Comparison of ENCODE assay signal across 7 cellular contexts in the genomic region with DNA sequence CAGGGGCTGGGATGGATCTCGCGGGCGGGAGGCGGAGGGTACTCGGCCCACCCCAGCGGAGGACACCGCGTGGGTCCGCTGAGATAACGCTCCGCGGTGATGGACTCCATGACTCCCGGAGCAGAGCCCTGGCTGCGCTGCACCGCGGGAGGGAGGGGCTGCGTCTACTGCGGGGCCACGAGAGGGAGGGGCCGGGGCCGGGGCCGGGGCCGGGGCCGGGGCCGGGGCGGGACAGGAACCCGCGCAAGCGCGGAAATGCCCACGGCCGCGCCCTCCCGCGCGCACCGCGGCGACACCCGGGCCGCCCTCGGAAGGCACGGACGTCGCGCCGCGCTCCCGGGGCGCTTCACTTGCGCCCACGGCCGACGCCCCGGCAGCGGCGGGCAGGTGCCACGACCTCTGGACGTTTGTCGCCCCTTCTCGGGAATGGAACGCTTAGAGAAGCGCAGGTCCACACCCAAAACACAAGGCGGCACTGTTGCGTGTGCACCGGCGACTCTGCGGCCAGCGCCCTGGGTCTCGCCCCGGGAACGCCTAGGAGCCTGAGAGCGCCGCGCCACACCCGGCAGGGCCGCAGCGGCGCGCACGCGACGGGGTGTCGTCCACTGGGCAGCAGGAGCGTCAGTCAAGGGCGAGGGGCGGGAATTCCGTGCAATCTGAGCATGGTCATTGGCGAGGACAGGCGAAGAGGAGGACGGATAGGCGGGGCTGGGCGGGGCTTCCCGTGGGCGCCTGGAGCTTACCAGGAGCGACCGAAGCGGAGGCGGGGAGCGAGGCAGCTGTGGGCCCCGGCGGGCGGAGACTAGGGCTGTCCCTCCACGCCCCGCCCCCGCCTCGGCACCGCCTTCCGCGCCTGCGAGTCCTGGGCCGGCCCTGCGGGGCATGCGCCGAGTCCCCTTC. TPM values are rescaled to one million over a fixed set of nuclear protein-coding genes. Genes with fewer than 3 reads are reported as not detected.
A peak's percentile ranks its signal among the peaks of the same experiment; 100 is the strongest.
DNase-seq lines count a peak whose midpoint lies in the region; ATAC-seq and TF ChIP-seq lines count a peak whose summit lies in the region.
"Not testable (repeated sequence)": the region's sequence is repeated elsewhere in the genome, so short reads cannot be mapped to it uniquely, and the experiment has no call there.
"Had no signal": no experiment of that assay in that cellular context is flagged by ENCODE, and none has a peak within 500 bp of the region (broad histone marks: within the 10 kb centered on the region; RNA-seq: fewer than 3 reads in every experiment).

No MANE protein-coding gene starts in this region.

- H3K27me3 Mint-ChIP-seq in T-helper 17 cell = not testable (repeated sequence)

- H3K27me3 ChIP-seq in left ventricle myocardium inferior (ENCODE audit: low read depth) = not testable (repeated sequence)

- H3K4me3 ChIP-seq in left ventricle myocardium inferior = peak overlapping the region; percentile 55

- H3K36me3 Mint-ChIP-seq in T-helper 17 cell (ENCODE audit: low read depth) = not testable (repeated sequence)

- TF ChIP-seq CTCF in left ventricle myocardium inferior (IDR thresholded peaks at IDR 0.05; ENCODE audit: borderline replicate concordance) = peak; percentile 10

- H3K4me1 ChIP-seq in left ventricle myocardium inferior = not testable (repeated sequence)

- H3K27ac Mint-ChIP-seq in T-helper 17 cell = not testable (repeated sequence)

- ATAC-seq in GM18867 (IDR thresholded peaks at IDR 0.05; ENCODE audit: unreplicated experiment) (peak; percentile 72), GM21717 (IDR thresholded peaks at IDR 0.05; ENCODE audit: unreplicated experiment) (peak; percentile 63), HG03095 (IDR thresholded peaks at IDR 0.05; ENCODE audit: unreplicated experiment) (peak; percentile 60), T-helper 17 cell (peak; percentile 73)
- ATAC-seq in stimulated activated naive CD8-positive, alpha-beta T cell treated with anti-CD3 and anti-CD28 coated beads, Interleukin-15, Interleukin-2, amounts not matched to agents 100 U/mL and 50 U/mL, for 24 hours = peak; percentile 71

- not testable (repeated sequence) for H3K4me3 Mint-ChIP-seq in T-helper 17 cell

- H3K9me3 ChIP-seq in T-helper 17 cell (ENCODE audit: control insufficient read depth, low read length, poor library complexity, severe bottlenecking); left ventricle myocardium inferior (replicated peaks): not testable (repeated sequence)

- peak overlapping the region; percentile 91 for H3K27ac ChIP-seq in left ventricle myocardium inferior (replicated peaks)

- not testable (repeated sequence) for H3K4me1 Mint-ChIP-seq in T-helper 17 cell

- not testable (repeated sequence) for H3K36me3 ChIP-seq in left ventricle myocardium inferior

- DNase-seq in T-helper 17 cell; left ventricle myocardium inferior; stimulated activated naive CD8-positive, alpha-beta T cell treated with anti-CD3 and anti-CD28 coated beads, Interleukin-15, Interleukin-2, amounts not matched to agents 100 U/mL and 50 U/mL, for 24 hours: not testable (repeated sequence)

- intact Hi-C loops in left ventricle myocardium inferior (cut with micrococcal nuclease) = not testable (repeated sequence)

RNA-seq across cellular contexts. Expression of gene FLNA, which starts 32.8 kb away (rescaled TPM):
- 1,000 to 10,000 TPM; 1,780 to 2,536 TPM for total RNA-seq in T-helper 17 cell
- total RNA-seq in left ventricle myocardium inferior = 225 TPM

RNA-seq across cellular contexts. Expression of gene EMD, which starts 37.4 kb away (rescaled TPM):
- 100 to 1,000 TPM; 121 to 132 TPM for total RNA-seq in T-helper 17 cell
- total RNA-seq in left ventricle myocardium inferior = 55.6 TPM

RNA-seq across cellular contexts. Expression of gene TKTL1, which starts 46.1 kb away (rescaled TPM):
- total RNA-seq in T-helper 17 cell = 1 to 10 TPM; 3.0 to 4.2 TPM
- 11.7 TPM for total RNA-seq in left ventricle myocardium inferior

RNA-seq across cellular contexts. Expression of gene TEX28, which starts 46.7 kb away (rescaled TPM):
- total RNA-seq in T-helper 17 cell (not detected), left ventricle myocardium inferior (not detected)
- total RNA-seq: mesenteric fat pad had no signal

RNA-seq across cellular contexts. Expression of gene RPL10, which starts 56.5 kb away (rescaled TPM):
- 1,000 to 10,000 TPM; 4,596 to 4,820 TPM for total RNA-seq in T-helper 17 cell
- 1,850 TPM for total RNA-seq in left ventricle myocardium inferior
